19 cellular contexts compared by ENCODE assay signal in the genomic region with DNA sequence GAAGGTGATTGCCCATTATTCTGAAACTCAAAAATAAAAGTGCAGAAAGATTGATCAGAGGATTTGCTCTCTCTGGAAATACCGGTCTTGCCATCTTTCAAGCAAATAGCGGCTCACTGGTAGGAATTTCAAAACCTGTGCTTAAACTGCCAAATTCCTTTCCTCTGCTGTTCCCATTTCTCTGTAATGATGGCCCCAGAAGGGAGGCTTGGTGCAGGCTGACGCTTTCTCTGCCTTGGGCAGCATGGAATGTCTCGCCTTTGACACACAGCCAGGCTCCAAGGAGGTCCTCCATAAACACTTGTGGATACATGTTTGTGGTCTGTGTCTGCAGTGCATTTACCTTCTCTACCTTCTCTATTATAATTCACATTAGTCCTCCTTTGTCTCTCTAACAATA.
DNase-seq lines count a peak whose midpoint lies in the region; ATAC-seq and TF ChIP-seq lines count a peak whose summit lies in the region.
"Had no signal": no experiment of that assay in that cellular context is flagged by ENCODE, and none has a peak within 500 bp of the region (broad histone marks: within the 10 kb centered on the region; RNA-seq: fewer than 3 reads in every experiment).

No MANE protein-coding gene starts in this region.

- no peaks in the 10 kb centered on the region for H3K79me2 ChIP-seq in mammary epithelial cell (ENCODE audit: insufficient read depth, low read length)

- TF ChIP-seq CTCF in mammary epithelial cell (conservative IDR thresholded peaks at IDR 0.05 in 1 of 2, IDR thresholded peaks at IDR 0.05 in 1 of 2; ENCODE audit: extremely low read depth in 1 of 2, insufficient read depth in 1 of 2, low read depth in 1 of 2, low read length in 2 of 2) (no peak), breast epithelium (IDR thresholded peaks at IDR 0.05) (no peak), WTC11 (IDR thresholded peaks at IDR 0.05) (no peak), tibial artery (IDR thresholded peaks at IDR 0.05) (no peak)

- H4K20me1 ChIP-seq in mammary epithelial cell (ENCODE audit: insufficient read depth, low read length), result no peaks in the 10 kb centered on the region
- H4K20me1 ChIP-seq: BLaER1 treated with 17β-estradiol and CSF1 and Interleukin-3, amounts not matched to agents 10 nM and 100 nM had no signal

- ATAC-seq in WTC11, result peak; percentile 84
- no peak for ATAC-seq in GM21619 (IDR thresholded peaks at IDR 0.05; ENCODE audit: unreplicated experiment)
- no peak for ATAC-seq in GM18909 (IDR thresholded peaks at IDR 0.05; ENCODE audit: poor library complexity, unreplicated experiment)

- H3K36me3 Mint-ChIP-seq in WTC11, result no peaks in the 10 kb centered on the region

- H2AFZ ChIP-seq in mammary epithelial cell (ENCODE audit: low read depth, low read length), result no peak overlapping the region
- H2AFZ ChIP-seq: PC-9 had no signal

- 6% methylated on average over 3 of the region's 4 CpGs for WGBS in mammary epithelial cell (ENCODE audit: low coverage, missing lambda C conversion rate)

- DNase-seq in mammary epithelial cell (peak; percentile 13), breast epithelium (ENCODE audit: low spot score in 2 of 2) (no peak), WTC11 (ENCODE audit: low spot score) (no peak), islet precursor cell (peak; percentile 95), GOT3 (lab: John Stamatoyannopoulos, UW) (no peak), tibial artery (no peak)
- DNase-seq: 8988T; CD8-positive, alpha-beta memory T cell; DMS79 treated with DMSO at 0.1 percent for 48 hours; GF-D8; IMR-90; Karpas-422; MM.1S; NCI-H1092 treated with DMSO at 0.1 percent for 48 hours; PC-9 had no signal

- CTCF ChIA-PET in mammary epithelial cell (lab: Charles Lee; ENCODE audit: low non-redundant PET), result no interaction called here
- CTCF ChIA-PET in WTC11 (lab: Charles Lee), result no interaction called here

- peaks cover 21% of the 10 kb centered on the region for H3K4me1 Mint-ChIP-seq in WTC11
- H3K4me1 Mint-ChIP-seq: CD8-positive, alpha-beta memory T cell had no signal

- no peak overlapping the region for H3K27ac ChIP-seq in mammary epithelial cell (ENCODE audit: insufficient read depth, low read depth, low read length)
- H3K27ac ChIP-seq in breast epithelium, result no peak overlapping the region
- no peak overlapping the region for H3K27ac ChIP-seq in tibial artery
- H3K27ac ChIP-seq: BLaER1 treated with 17β-estradiol and CSF1 and Interleukin-3, amounts not matched to agents 10 nM and 100 nM; PC-9; SJSA1 had no signal

- in situ Hi-C loops in mammary epithelial cell (cut with MboI; ENCODE audit: low sequenced_read_pairs in 2 of 2), result no loop called here

- no peaks in the 10 kb centered on the region for H3K9me3 ChIP-seq in mammary epithelial cell (replicated peaks; ENCODE audit: insufficient read depth, low read length)
- H3K9me3 ChIP-seq in breast epithelium, result no peaks in the 10 kb centered on the region
- no peaks in the 10 kb centered on the region for H3K9me3 ChIP-seq in tibial artery
- H3K9me3 ChIP-seq: BLaER1 treated with 17β-estradiol and CSF1 and Interleukin-3, amounts not matched to agents 10 nM and 100 nM; SJSA1 had no signal

- no peaks in the 10 kb centered on the region for H3K36me3 ChIP-seq in mammary epithelial cell (ENCODE audit: insufficient read depth, low read length)
- no peaks in the 10 kb centered on the region for H3K36me3 ChIP-seq in breast epithelium
- H3K36me3 ChIP-seq in tibial artery, result no peaks in the 10 kb centered on the region
- H3K36me3 ChIP-seq: BLaER1 treated with 17β-estradiol and CSF1 and Interleukin-3, amounts not matched to agents 10 nM and 100 nM; SJSA1 had no signal

- H3K4me3 ChIP-seq in mammary epithelial cell (replicated peaks in 1 of 3; ENCODE audit: insufficient read depth in 1 of 3, low read depth in 2 of 3, low read length in 3 of 3) (no peak overlapping the region), breast epithelium (no peak overlapping the region), tibial artery (no peak overlapping the region)
- H3K4me3 ChIP-seq: BLaER1 treated with 17β-estradiol and CSF1 and Interleukin-3, amounts not matched to agents 10 nM and 100 nM; PC-9; SJSA1 had no signal

- H3K4me2 ChIP-seq in mammary epithelial cell (ENCODE audit: insufficient read depth, low read depth, low read length), result no peak overlapping the region
- H3K4me2 ChIP-seq: BLaER1 treated with 17β-estradiol and CSF1 and Interleukin-3, amounts not matched to agents 10 nM and 100 nM; PC-9 had no signal

- no peak for TF ChIP-seq POLR2A in breast epithelium (IDR thresholded peaks at IDR 0.05)

- dilution Hi-C loops in mammary epithelial cell (cut with HindIII; ENCODE audit: low sequenced_read_pairs), result no loop called here

- no peak overlapping the region for H3K9ac ChIP-seq in mammary epithelial cell (ENCODE audit: insufficient read depth, low read length)
- H3K9ac ChIP-seq: BLaER1 treated with 17β-estradiol and CSF1 and Interleukin-3, amounts not matched to agents 10 nM and 100 nM had no signal

- H3K27me3 Mint-ChIP-seq in WTC11 (ENCODE audit: low read depth), result peaks cover 50% of the 10 kb centered on the region
- H3K27me3 Mint-ChIP-seq: CD8-positive, alpha-beta memory T cell had no signal

- BruUV-seq in mammary epithelial cell (replicated peaks; lab: Mats Ljungman, UMichigan), result no TSS peak

- no peak overlapping the region for H3K4me3 Mint-ChIP-seq in WTC11
- H3K4me3 Mint-ChIP-seq: CD8-positive, alpha-beta memory T cell had no signal

- H3K27ac Mint-ChIP-seq in WTC11, result 0 out of 2 replicates have a peak overlapping the region, but pooled peaks have one; percentile 1
- H3K27ac Mint-ChIP-seq: CD8-positive, alpha-beta memory T cell had no signal

- POLR2A ChIA-PET in WTC11 (lab: Charles Lee), result no interaction called here

- no peaks in the 10 kb centered on the region for H3K9me3 Mint-ChIP-seq in WTC11
- H3K9me3 Mint-ChIP-seq: CD8-positive, alpha-beta memory T cell had no signal

- H3K27me3 ChIP-seq in mammary epithelial cell (ENCODE audit: insufficient read depth, low read length) (no peaks in the 10 kb centered on the region), breast epithelium (no peaks in the 10 kb centered on the region), tibial artery (no peaks in the 10 kb centered on the region)
- H3K27me3 ChIP-seq: BLaER1 treated with 17β-estradiol and CSF1 and Interleukin-3, amounts not matched to agents 10 nM and 100 nM; SJSA1 had no signal

- peaks cover 5% of the 10 kb centered on the region for H3K4me1 ChIP-seq in mammary epithelial cell (ENCODE audit: insufficient read depth, low read length)
- H3K4me1 ChIP-seq in breast epithelium, result no peaks in the 10 kb centered on the region
- no peaks in the 10 kb centered on the region for H3K4me1 ChIP-seq in tibial artery
- H3K4me1 ChIP-seq: BLaER1 treated with 17β-estradiol and CSF1 and Interleukin-3, amounts not matched to agents 10 nM and 100 nM had no signal

- intact Hi-C loops in mammary epithelial cell (cut with micrococcal nuclease) (no loop called here), breast epithelium (cut with DNase I; ENCODE audit: low total_unique reads) (no loop called here), tibial artery (cut with DNase I; ENCODE audit: low total_unique reads) (no loop called here)

TF ChIP-seq in WTC11, 78 proteins besides CTCF, POLR2A, EP300 and RAD21:
- TF ChIP-seq ZNF121 (CRISPR knock-in tag; IDR thresholded peaks at IDR 0.05) (no peak), ETV6 (CRISPR knock-in tag; IDR thresholded peaks at IDR 0.05) (no peak), ZMAT4 (CRISPR knock-in tag; IDR thresholded peaks at IDR 0.05) (no peak), ZNF232 (CRISPR knock-in tag; IDR thresholded peaks at IDR 0.05) (no peak), AR (CRISPR knock-in tag; IDR thresholded peaks at IDR 0.05) (no peak)
- TF ChIP-seq, protein P1, sequence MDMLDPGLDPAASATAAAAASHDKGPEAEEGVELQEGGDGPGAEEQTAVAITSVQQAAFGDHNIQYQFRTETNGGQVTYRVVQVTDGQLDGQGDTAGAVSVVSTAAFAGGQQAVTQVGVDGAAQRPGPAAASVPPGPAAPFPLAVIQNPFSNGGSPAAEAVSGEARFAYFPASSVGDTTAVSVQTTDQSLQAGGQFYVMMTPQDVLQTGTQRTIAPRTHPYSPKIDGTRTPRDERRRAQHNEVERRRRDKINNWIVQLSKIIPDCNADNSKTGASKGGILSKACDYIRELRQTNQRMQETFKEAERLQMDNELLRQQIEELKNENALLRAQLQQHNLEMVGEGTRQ (CRISPR knock-in tag; IDR thresholded peaks at IDR 0.05), result no peak

Comparison
In these comparisons a context has a peak if more than half of its experiments do, and no peak if none do; other contexts are left out.
1. DNase-seq: peak in mammary epithelial cell (single experiment) and islet precursor cell (single experiment); none in breast epithelium (0 of 2), WTC11 (single experiment), GOT3 (single experiment) and tibial artery (0 of 2).